8 cellular contexts compared by ENCODE assay signal in genomic region chr1:40039757-40040510, GRCh38. TPM values are rescaled to one million over a fixed set of nuclear protein-coding genes. Genes with fewer than 3 reads are reported as not detected.
DNase-seq lines count a peak whose midpoint lies in the region; ATAC-seq and TF ChIP-seq lines count a peak whose summit lies in the region.

No MANE protein-coding gene starts in this region.

- H2AK5ac ChIP-seq in trophoblast cell (ENCODE audit: low read length): peak overlapping the region; percentile 81

- H2AFZ ChIP-seq in trophoblast cell (ENCODE audit: insufficient read depth, low read length, poor library complexity): peak overlapping the region; percentile 95

- WGBS in trophoblast cell (ENCODE audit: extremely low coverage, insufficient coverage, insufficient read length): no CpG with 5 or more reads among the region's 52 CpGs

- peak overlapping the region; percentile 97 for H3K14ac ChIP-seq in trophoblast cell (ENCODE audit: low read length)

- H2BK5ac ChIP-seq in trophoblast cell (ENCODE audit: low read depth, low read length, poor library complexity): peak overlapping the region; percentile 53

- H2BK120ac ChIP-seq in trophoblast cell (ENCODE audit: insufficient read depth, low read length, poor library complexity): peak overlapping the region; percentile 91

- peak overlapping the region; percentile 94 for H3K9ac ChIP-seq in trophoblast cell (ENCODE audit: low read length)

- H3K4ac ChIP-seq in trophoblast cell (ENCODE audit: low read depth, low read length): peak overlapping the region; percentile 77

- intact Hi-C loops in Right ventricle myocardium inferior (cut with DNase I): loop anchor here (10.0 kb wide), 2 partner anchors 215 to 225 kb away; partner anchors contain the start of gene ZMPSTE24

- DNase-seq in GM03348 (ENCODE audit: low spot score) (peak; percentile 91), GOT3 (lab: John Stamatoyannopoulos, UW) (peak; percentile 56), Kasumi-1 (lab: John Stamatoyannopoulos, UW) (peak; percentile 66 to 77), Right ventricle myocardium inferior (ENCODE audit: missing footprints) (peak; percentile 96), trophoblast cell (peak; percentile 35 to 53), ureter (ENCODE audit: low spot score) (peak; percentile 93)
- peak; percentile 72 to 89 for DNase-seq in activated naive CD4-positive, alpha-beta T cell treated with anti-CD3 and anti-CD28 coated beads, Interleukin-2, amount 50 U/mL, for 72 hours (ENCODE audit: low spot score in 2 of 2)

- H3K4me1 ChIP-seq in trophoblast cell (ENCODE audit: control insufficient read depth in 1 of 2, insufficient read depth in 2 of 2, low read length in 2 of 2): peaks cover 2 to 6% of the 10 kb centered on the region in 2 experiments

- H3K27ac Mint-ChIP-seq in activated naive CD4-positive, alpha-beta T cell treated with anti-CD3 and anti-CD28 coated beads, Interleukin-2, amount 50 U/mL, for 72 hours: peak overlapping the region; percentile 98

- H3K79me1 ChIP-seq in trophoblast cell (ENCODE audit: low read length): peaks cover 20% of the 10 kb centered on the region

- H3K9me3 ChIP-seq in trophoblast cell (ENCODE audit: insufficient read depth, low read depth, low read length): no peaks in the 10 kb centered on the region

- H3K4me3 ChIP-seq in trophoblast cell (ENCODE audit: low read depth, low read length): peak overlapping the region; percentile 83

- no peaks in the 10 kb centered on the region for H3K27me3 ChIP-seq in trophoblast cell (ENCODE audit: insufficient read depth, low read length)

- peaks cover 3 to 11% of the 10 kb centered on the region in 2 experiments for H3K36me3 ChIP-seq in trophoblast cell (ENCODE audit: control insufficient read depth in 1 of 2, insufficient read depth in 2 of 2, low read length in 2 of 2)

- peaks cover 35 to 59% of the 10 kb centered on the region in 2 donors for H3K36me3 Mint-ChIP-seq in activated naive CD4-positive, alpha-beta T cell treated with anti-CD3 and anti-CD28 coated beads, Interleukin-2, amount 50 U/mL, for 72 hours

- H3K9me3 Mint-ChIP-seq in activated naive CD4-positive, alpha-beta T cell treated with anti-CD3 and anti-CD28 coated beads, Interleukin-2, amount 50 U/mL, for 72 hours: no peaks in the 10 kb centered on the region

- no peak overlapping the region for H3K23ac ChIP-seq in trophoblast cell (ENCODE audit: low read length)

- peak overlapping the region; percentile 67 for H3K4me2 ChIP-seq in trophoblast cell (ENCODE audit: low read length)

- H3K79me2 ChIP-seq in trophoblast cell (ENCODE audit: control insufficient read depth, insufficient read depth, low read length, poor library complexity): peaks cover 32% of the 10 kb centered on the region

- H3K27ac ChIP-seq in trophoblast cell (ENCODE audit: low read depth, low read length): peak overlapping the region; percentile 95

- peak overlapping the region; percentile 78 for H4K8ac ChIP-seq in trophoblast cell (ENCODE audit: low read depth, low read length)

- peak overlapping the region; percentile 93 for H3K18ac ChIP-seq in trophoblast cell (ENCODE audit: low read length)

- H4K12ac ChIP-seq in trophoblast cell (ENCODE audit: low read depth, low read length): peak overlapping the region; percentile 31

- H4K91ac ChIP-seq in trophoblast cell (ENCODE audit: low read depth, low read length): peak overlapping the region; percentile 89

- ATAC-seq in SK-N-SH treated with all-trans-retinoic acid at 6 μM for 48 hours: peak; percentile 78
- ATAC-seq in activated naive CD4-positive, alpha-beta T cell treated with anti-CD3 and anti-CD28 coated beads, Interleukin-2, amount 50 U/mL, for 72 hours: peak; percentile 62 to 74
- peak; percentile 81 for ATAC-seq in Right ventricle myocardium inferior

- no peak overlapping the region for H2BK12ac ChIP-seq in trophoblast cell (ENCODE audit: low read length)

TF ChIP-seq in SK-N-SH treated with all-trans-retinoic acid at 6 μM for 48 hours, 23 proteins besides CTCF, POLR2A, EP300 and RAD21:
- TF ChIP-seq ISL1 (CRISPR knock-in tag; IDR thresholded peaks at IDR 0.05) (no peak), TOX (CRISPR knock-in tag; IDR thresholded peaks at IDR 0.05; ENCODE audit: borderline replicate concordance) (0 out of 2 replicates have a peak, but pooled peaks have one; percentile 13)

RNA-seq across cellular contexts. Expression of gene CAP1, which starts 0.6 kb away (rescaled TPM):
- 100 to 1,000 TPM; 578 to 634 TPM for total RNA-seq in activated naive CD4-positive, alpha-beta T cell treated with anti-CD3 and anti-CD28 coated beads, Interleukin-2, amount 50 U/mL, for 72 hours
- total RNA-seq in Right ventricle myocardium inferior (88.8 TPM), ureter (351 TPM)
- polyA plus RNA-seq in trophoblast cell (2013): 402 and 406 TPM in 2 replicates

RNA-seq across cellular contexts. Expression of gene PPT1, which starts 57.1 kb away (rescaled TPM):
- total RNA-seq in activated naive CD4-positive, alpha-beta T cell treated with anti-CD3 and anti-CD28 coated beads, Interleukin-2, amount 50 U/mL, for 72 hours: 10 to 100 TPM; 81.8 to 84.1 TPM
- total RNA-seq in Right ventricle myocardium inferior (44.1 TPM), ureter (92.4 TPM)
- polyA plus RNA-seq in trophoblast cell (2013): 65.0 and 65.2 TPM in 2 replicates

Comparison
In these comparisons a context has a peak if more than half of its experiments do, and no peak if none do; other contexts are left out.
1. Peak in every context shown above with its lines: DNase-seq, ATAC-seq, H3K4me3 ChIP-seq and H3K27ac ChIP-seq.
2. DNase-seq: peak in every context shown above with its lines; median percentile 96 in Right ventricle myocardium inferior; 93 in ureter; 91 in GM03348; 80 in activated naive CD4-positive, alpha-beta T cell treated with anti-CD3 and anti-CD28 coated beads, Interleukin-2, amount 50 U/mL, for 72 hours; 72 in Kasumi-1; 56 in GOT3; 44 in trophoblast cell.